ENCODE assay signal across 16 cellular contexts in genomic region chr16:23301251-23302044, GRCh38. TPM values are rescaled to one million over a fixed set of nuclear protein-coding genes. Genes with fewer than 3 reads are reported as not detected.
DNase-seq lines count a peak whose midpoint lies in the region; ATAC-seq and TF ChIP-seq lines count a peak whose summit lies in the region.
"Had no signal": no experiment of that assay in that cellular context is flagged by ENCODE, and none has a peak within 500 bp of the region (broad histone marks: within the 10 kb centered on the region; RNA-seq: fewer than 3 reads in every experiment).

No MANE protein-coding gene starts in this region.

- peak overlapping the region; percentile 15 for H4K91ac ChIP-seq in mesenchymal stem cell (ENCODE audit: low read length)

- H2BK5ac ChIP-seq in mesenchymal stem cell (ENCODE audit: low read depth, low read length, poor library complexity, severe bottlenecking): no peak overlapping the region

- no peaks in the 10 kb centered on the region for H3K36me3 Mint-ChIP-seq in activated T-cell treated with anti-CD3 and anti-CD28 coated beads, Interleukin-2, amount 50 U/mL, for 72 hours (ENCODE audit: insufficient read depth in 2 of 2)
- H3K36me3 Mint-ChIP-seq: T-cell had no signal

- no peak overlapping the region for H4K8ac ChIP-seq in mesenchymal stem cell (ENCODE audit: low read length)

- peak overlapping the region; percentile 24 to 25 for H3K4me3 Mint-ChIP-seq in activated T-cell treated with anti-CD3 and anti-CD28 coated beads, Interleukin-2, amount 50 U/mL, for 72 hours
- H3K4me3 Mint-ChIP-seq: T-cell had no signal

- no peaks in the 10 kb centered on the region for H3K79me1 ChIP-seq in mesenchymal stem cell (replicated peaks; ENCODE audit: low read length, poor library complexity, severe bottlenecking)

- H3K27me3 ChIP-seq in mesenchymal stem cell (ENCODE audit: control insufficient read depth in 1 of 2, insufficient read depth in 1 of 2, low read length in 2 of 2): peaks cover 33 to 58% of the 10 kb centered on the region in 2 experiments
- H3K27me3 ChIP-seq in upper lobe of right lung: peaks cover 26% of the 10 kb centered on the region

- no peak overlapping the region for H2BK12ac ChIP-seq in mesenchymal stem cell (ENCODE audit: low read length in 2 of 2)

- ATAC-seq in activated T-cell treated with anti-CD3 and anti-CD28 coated beads, Interleukin-2, amount 50 U/mL, for 72 hours (replicated peaks in 1 of 2): no peak
- ATAC-seq in upper lobe of right lung (peak; percentile 6), GM18907 (IDR thresholded peaks at IDR 0.05; ENCODE audit: unreplicated experiment) (no peak)
- ATAC-seq: stimulated activated naive CD8-positive, alpha-beta T cell treated with anti-CD3 and anti-CD28 coated beads, Interleukin-15, Interleukin-2, amounts not matched to agents 100 U/mL and 50 U/mL, for 24 hours; T-cell had no signal

- no peak overlapping the region for H3K9ac ChIP-seq in mesenchymal stem cell (ENCODE audit: low read length)

- H3K4me1 Mint-ChIP-seq in activated T-cell treated with anti-CD3 and anti-CD28 coated beads, Interleukin-2, amount 50 U/mL, for 72 hours (ENCODE audit: low read depth): peaks cover 7% of the 10 kb centered on the region

- peak overlapping the region in 1 of 2 experiments; percentile 19 for H3K18ac ChIP-seq in mesenchymal stem cell (ENCODE audit: low read depth in 1 of 2, low read length in 2 of 2)

- DNase-seq in activated T-cell treated with anti-CD3 and anti-CD28 coated beads, Interleukin-2, amount 50 U/mL, for 72 hours: no peak
- DNase-seq in activated T-cell treated with anti-CD3 and anti-CD28 coated beads for 4 hours (no peak), coronary artery (ENCODE audit: low spot score) (no peak), mesenchymal stem cell (no peak), upper lobe of right lung (no peak), SIG-M5 (lab: John Stamatoyannopoulos, UW) (no peak), pons (ENCODE audit: low spot score) (no peak)
- DNase-seq: DMS79 treated with DMSO at 0.1 percent for 48 hours; effector memory CD4-positive, alpha-beta T cell; MV-4-11; T-cell had no signal

- H3K4me1 ChIP-seq in mesenchymal stem cell (ENCODE audit: control insufficient read depth, insufficient read depth, low read depth, low read length) (peaks cover 6% of the 10 kb centered on the region), upper lobe of right lung (no peaks in the 10 kb centered on the region)

- H2BK15ac ChIP-seq in mesenchymal stem cell (ENCODE audit: low read depth, poor library complexity, severe bottlenecking): no peak overlapping the region

- H3K9me3 Mint-ChIP-seq in activated T-cell treated with anti-CD3 and anti-CD28 coated beads, Interleukin-2, amount 50 U/mL, for 72 hours: no peaks in the 10 kb centered on the region

- TF ChIP-seq CTCF in coronary artery (IDR thresholded peaks at IDR 0.05) (no peak), upper lobe of right lung (IDR thresholded peaks at IDR 0.05) (no peak)

- H3K36me3 ChIP-seq in mesenchymal stem cell (ENCODE audit: control insufficient read depth in 1 of 2, insufficient read depth in 2 of 2, low read depth in 1 of 2, low read length in 2 of 2) (no peaks in the 10 kb centered on the region), upper lobe of right lung (no peaks in the 10 kb centered on the region)
- H3K36me3 ChIP-seq: neutrophil had no signal

- WGBS in mesenchymal stem cell: 13% methylated on average over 18 of the region's 18 CpGs

- intact Hi-C loops in upper lobe of right lung (cut with DNase I): no loop called here

- H3K23ac ChIP-seq in mesenchymal stem cell (ENCODE audit: low read length in 2 of 2): no peak overlapping the region

- peak overlapping the region; percentile 46 for H3K4me3 ChIP-seq in coronary artery
- no peak overlapping the region for H3K4me3 ChIP-seq in mesenchymal stem cell (ENCODE audit: insufficient read depth in 1 of 2, low read depth in 1 of 2, low read length in 2 of 2)
- peak overlapping the region; percentile 49 for H3K4me3 ChIP-seq in upper lobe of right lung

- H3K9me3 ChIP-seq in mesenchymal stem cell (ENCODE audit: control insufficient read depth, low read length) (no peaks in the 10 kb centered on the region), upper lobe of right lung (no peaks in the 10 kb centered on the region)
- H3K9me3 ChIP-seq: neutrophil had no signal

- no peak overlapping the region for H3K27ac ChIP-seq in coronary artery
- no peak overlapping the region for H3K27ac ChIP-seq in mesenchymal stem cell (ENCODE audit: low read length, poor library complexity, severe bottlenecking)
- no peak overlapping the region for H3K27ac ChIP-seq in upper lobe of right lung
- H3K27ac ChIP-seq: neutrophil had no signal

- H3K14ac ChIP-seq in mesenchymal stem cell (ENCODE audit: low read length in 2 of 2): no peak overlapping the region

- peaks cover 32% of the 10 kb centered on the region for H3K27me3 Mint-ChIP-seq in activated T-cell treated with anti-CD3 and anti-CD28 coated beads, Interleukin-2, amount 50 U/mL, for 72 hours (ENCODE audit: low read depth)

- no peak overlapping the region for H2AFZ ChIP-seq in mesenchymal stem cell (ENCODE audit: low read depth, low read length)

- H3K4me2 ChIP-seq in mesenchymal stem cell (ENCODE audit: low read length, poor library complexity, severe bottlenecking): no peak overlapping the region

- no peak overlapping the region for H2BK120ac ChIP-seq in mesenchymal stem cell (ENCODE audit: low read depth, low read length)

- H2AK5ac ChIP-seq in mesenchymal stem cell (ENCODE audit: low read length, severe bottlenecking): no peak overlapping the region

- no peak overlapping the region for H3K4ac ChIP-seq in mesenchymal stem cell (ENCODE audit: low read depth in 1 of 2, low read length in 2 of 2)

- H3K27ac Mint-ChIP-seq in activated T-cell treated with anti-CD3 and anti-CD28 coated beads, Interleukin-2, amount 50 U/mL, for 72 hours: no peak overlapping the region
- H3K27ac Mint-ChIP-seq: T-cell had no signal

RNA-seq across cellular contexts. Expression of gene SCNN1B, which starts 0.7 kb away (rescaled TPM):
- total RNA-seq in activated T-cell treated with anti-CD3 and anti-CD28 coated beads, Interleukin-2, amount 50 U/mL, for 72 hours: not detected
- not detected for polyA plus RNA-seq in mesenchymal stem cell (2013, experiment 1 of 2)
- not detected for polyA plus RNA-seq in mesenchymal stem cell (2013, experiment 2 of 2)
- total RNA-seq in upper lobe of right lung: 50.3 TPM
- total RNA-seq: A172; activated CD8-positive, alpha-beta memory T cell treated with anti-CD3 and anti-CD28 coated beads for 36 hours; T-cell had no signal

Comparison
In these comparisons a context has a peak if more than half of its experiments do, and no peak if none do; other contexts are left out.
1. H3K4me3 ChIP-seq: peak in coronary artery (single experiment) and upper lobe of right lung (single experiment); none in mesenchymal stem cell (0 of 2).
2. RNA of gene SCNN1B, which starts 0.7 kb away (total RNA-seq): 50.3 TPM in upper lobe of right lung (single experiment); not detected in activated T-cell treated with anti-CD3 and anti-CD28 coated beads, Interleukin-2, amount 50 U/mL, for 72 hours; every median in the first group is over 10 times any median in the second.